ENCODE assay signal across 1 cellular context in genomic region chr6:18269253-18269652, GRCh38.
TF ChIP-seq lines count a peak whose summit lies in the region.

No MANE protein-coding gene starts in this region.

TF ChIP-seq in HCT116, 20 proteins besides CTCF, POLR2A, EP300 and RAD21 (continued from another document):
- no peak for TF ChIP-seq REST (IDR thresholded peaks at IDR 0.05; ENCODE audit: low read depth)
- TF ChIP-seq YY1 (IDR thresholded peaks at IDR 0.05; ENCODE audit: extremely low read depth, insufficient replicate concordance, low read depth, low read length) = no peak
- TF ChIP-seq ZFX (IDR thresholded peaks at IDR 0.05) = no peak
- no peak for TF ChIP-seq EGR1 (IDR thresholded peaks at IDR 0.05; ENCODE audit: low read depth)
- TF ChIP-seq SIN3A (IDR thresholded peaks at IDR 0.05; ENCODE audit: low read depth) = no peak
- no peak for TF ChIP-seq ELF1 (IDR thresholded peaks at IDR 0.05; ENCODE audit: borderline replicate concordance, low read depth)
